ENCODE assay signal across 9 cellular contexts in genomic region chr1:26582836-26583460, GRCh38. TPM values are rescaled to one million over a fixed set of nuclear protein-coding genes. Genes with fewer than 3 reads are reported as not detected.
DNase-seq lines count a peak whose midpoint lies in the region; ATAC-seq and TF ChIP-seq lines count a peak whose summit lies in the region.
"Had no signal": no experiment of that assay in that cellular context is flagged by ENCODE, and none has a peak within 500 bp of the region (broad histone marks: within the 10 kb centered on the region; RNA-seq: fewer than 3 reads in every experiment).

No MANE protein-coding gene starts in this region.

- no TSS peak for BruUV-seq in Calu3 (replicated peaks; lab: Mats Ljungman, UMichigan)

- no peaks in the 10 kb centered on the region for H3K9me3 Mint-ChIP-seq in Calu3 (ENCODE audit: low read depth, unreplicated experiment)

- H3K9me3 ChIP-seq in AG04450 (ENCODE audit: control insufficient read depth, insufficient read depth, low read length) (no peaks in the 10 kb centered on the region), left lung (no peaks in the 10 kb centered on the region)

- no peaks in the 10 kb centered on the region for H3K4me1 Mint-ChIP-seq in Calu3 (ENCODE audit: low read depth, unreplicated experiment)

- no peak overlapping the region for H3K4me3 Mint-ChIP-seq in Calu3 (ENCODE audit: low read depth, unreplicated experiment)

- ATAC-seq in HG02588 (IDR thresholded peaks at IDR 0.05; ENCODE audit: unreplicated experiment) (peak; percentile 42), left lung (peak; percentile 61), foreskin keratinocyte (no peak)

- H3K27me3 ChIP-seq in AG04450 (ENCODE audit: control insufficient read depth, insufficient read depth, low read length) (peaks cover 3% of the 10 kb centered on the region), left lung (no peaks in the 10 kb centered on the region), foreskin keratinocyte (no peaks in the 10 kb centered on the region)

- POLR2A ChIA-PET in AG04450 (lab: Yijun Ruan, JAX): interaction anchor here (1.7 kb wide), 1 partner anchor 282 kb away, joined by 3 read pairs; no protein-coding TSS in a partner anchor

- H3K36me3 Mint-ChIP-seq in Calu3 (ENCODE audit: insufficient read depth, unreplicated experiment): peaks cover 5% of the 10 kb centered on the region

- H3K27ac Mint-ChIP-seq in Calu3 (ENCODE audit: unreplicated experiment): no peak overlapping the region

- H3K4me1 ChIP-seq in left lung (peaks cover 0 to 33% of the 10 kb centered on the region in 2 donors), foreskin keratinocyte (no peaks in the 10 kb centered on the region)

- H3K27ac ChIP-seq in AG04450 (ENCODE audit: low read depth, low read length): peak overlapping the region; percentile 31
- H3K27ac ChIP-seq in left lung: peak overlapping the region in 1 of 2 donors; percentile 59
- no peak overlapping the region for H3K27ac ChIP-seq in foreskin keratinocyte

- CTCF ChIA-PET in AG04450 (lab: Charles Lee): interaction anchor here (0.6 to 0.8 kb wide), 2 partner anchors 15 to 713 kb away, joined by 3 to 6 read pairs; no protein-coding TSS in a partner anchor
- CTCF ChIA-PET in Calu3 (lab: Charles Lee): no interaction called here

- no peaks in the 10 kb centered on the region for H3K27me3 Mint-ChIP-seq in Calu3 (ENCODE audit: unreplicated experiment)

- no peak for DNase-seq in AG04450 (ENCODE audit: low read depth, low spot score)
- peak; percentile 87 for DNase-seq in activated CD8-positive, alpha-beta memory T cell treated with anti-CD3 and anti-CD28 coated beads for 24 hours
- peak; percentile 77 to 90 for DNase-seq in left lung
- no peak for DNase-seq in foreskin keratinocyte
- DNase-seq in NCI-H2171 (lab: John Stamatoyannopoulos, UW): no peak
- DNase-seq in iPS-NIHi11 (ENCODE audit: low spot score): no peak
- DNase-seq in Calu3: no peak
- DNase-seq: DND-41 had no signal

- intact Hi-C loops in left lung (cut with DNase I) (no loop called here), Calu3 (cut with micrococcal nuclease; ENCODE audit: unreplicated experiment) (no loop called here)

- no peak for TF ChIP-seq CTCF in AG04450 (IDR thresholded peaks at IDR 0.05; ENCODE audit: low read depth, low read length)
- no peak for TF ChIP-seq CTCF in left lung (IDR thresholded peaks at IDR 0.05)
- TF ChIP-seq CTCF in foreskin keratinocyte (conservative IDR thresholded peaks at IDR 0.05): no peak
- no peak for TF ChIP-seq CTCF in Calu3 (IDR thresholded peaks at IDR 0.05; ENCODE audit: unreplicated experiment)

- no peaks in the 10 kb centered on the region for H3K36me3 ChIP-seq in left lung

- no peak overlapping the region for H3K4me3 ChIP-seq in AG04450 (ENCODE audit: low read depth, low read length)
- no peak overlapping the region for H3K4me3 ChIP-seq in left lung

RNA-seq across cellular contexts. Expression of gene RPS6KA1, which starts 53.4 kb away (rescaled TPM):
- polyA plus RNA-seq in AG04450 (2011; rRNA removed) (2.8 and 3.4 TPM in 2 replicates), foreskin keratinocyte (57.7 and 65.0 TPM in 2 replicates)
- polyA minus RNA-seq in AG04450 (2011; rRNA and poly(A)+ RNA removed): 4.8 and 6.4 TPM in 2 replicates
- total RNA-seq in left lung (100 to 1,000 TPM in 1 of 2 donors, 10 to 100 TPM in 1; 85.6 to 104 TPM), foreskin keratinocyte (86.4 and 91.6 TPM in 2 replicates), Calu3 (2022) (25.8 and 28.1 TPM in 2 replicates)

Comparison
In these comparisons a context has a peak if more than half of its experiments do, and no peak if none do; other contexts are left out.
1. DNase-seq: peak in activated CD8-positive, alpha-beta memory T cell treated with anti-CD3 and anti-CD28 coated beads for 24 hours (single experiment) and left lung (2 of 2); none in AG04450 (single experiment), foreskin keratinocyte (0 of 2), NCI-H2171 (single experiment), iPS-NIHi11 (single experiment) and Calu3 (single experiment).